Comparison of ENCODE assay signal across 2 cellular contexts in the genomic region with DNA sequence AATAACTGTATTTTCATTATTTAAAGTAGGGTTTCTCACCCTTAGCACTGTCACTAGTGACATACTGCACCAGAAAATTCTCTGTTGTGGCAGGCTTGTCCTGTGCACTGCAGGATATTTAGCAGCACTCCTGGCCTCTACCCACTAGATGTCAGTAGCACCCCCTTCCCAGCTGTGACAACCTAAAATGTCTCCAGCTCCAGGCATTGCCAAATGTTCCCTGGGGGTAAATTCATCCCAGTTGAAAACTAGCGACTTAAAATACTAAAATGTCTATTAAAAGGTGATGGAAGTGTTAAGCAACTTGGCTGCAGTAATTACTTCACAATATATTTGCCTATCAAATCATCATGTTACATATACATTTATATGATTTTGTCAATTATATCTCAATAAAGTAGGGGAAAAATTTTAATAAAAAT.
A peak's percentile ranks its signal among the peaks of the same experiment; 100 is the strongest.
TF ChIP-seq lines count a peak whose summit lies in the region.

No MANE protein-coding gene starts in this region.

TF ChIP-seq in WTC11, 78 proteins besides CTCF, POLR2A, EP300 and RAD21 (continued from another document):
- TF ChIP-seq, protein P1, sequence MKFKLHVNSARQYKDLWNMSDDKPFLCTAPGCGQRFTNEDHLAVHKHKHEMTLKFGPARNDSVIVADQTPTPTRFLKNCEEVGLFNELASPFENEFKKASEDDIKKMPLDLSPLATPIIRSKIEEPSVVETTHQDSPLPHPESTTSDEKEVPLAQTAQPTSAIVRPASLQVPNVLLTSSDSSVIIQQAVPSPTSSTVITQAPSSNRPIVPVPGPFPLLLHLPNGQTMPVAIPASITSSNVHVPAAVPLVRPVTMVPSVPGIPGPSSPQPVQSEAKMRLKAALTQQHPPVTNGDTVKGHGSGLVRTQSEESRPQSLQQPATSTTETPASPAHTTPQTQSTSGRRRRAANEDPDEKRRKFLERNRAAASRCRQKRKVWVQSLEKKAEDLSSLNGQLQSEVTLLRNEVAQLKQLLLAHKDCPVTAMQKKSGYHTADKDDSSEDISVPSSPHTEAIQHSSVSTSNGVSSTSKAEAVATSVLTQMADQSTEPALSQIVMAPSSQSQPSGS (CRISPR knock-in tag; IDR thresholded peaks at IDR 0.05; ENCODE audit: borderline replicate concordance, low read depth), result no peak
- TF ChIP-seq, protein P2, sequence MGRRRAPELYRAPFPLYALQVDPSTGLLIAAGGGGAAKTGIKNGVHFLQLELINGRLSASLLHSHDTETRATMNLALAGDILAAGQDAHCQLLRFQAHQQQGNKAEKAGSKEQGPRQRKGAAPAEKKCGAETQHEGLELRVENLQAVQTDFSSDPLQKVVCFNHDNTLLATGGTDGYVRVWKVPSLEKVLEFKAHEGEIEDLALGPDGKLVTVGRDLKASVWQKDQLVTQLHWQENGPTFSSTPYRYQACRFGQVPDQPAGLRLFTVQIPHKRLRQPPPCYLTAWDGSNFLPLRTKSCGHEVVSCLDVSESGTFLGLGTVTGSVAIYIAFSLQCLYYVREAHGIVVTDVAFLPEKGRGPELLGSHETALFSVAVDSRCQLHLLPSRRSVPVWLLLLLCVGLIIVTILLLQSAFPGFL (CRISPR knock-in tag; IDR thresholded peaks at IDR 0.05; ENCODE audit: borderline replicate concordance), result no peak
- TF ChIP-seq ZNF416 (CRISPR knock-in tag; IDR thresholded peaks at IDR 0.05) (no peak), GTF2I (CRISPR knock-in tag; conservative IDR thresholded peaks at IDR 0.05) (no peak), IRF2 (CRISPR knock-in tag; IDR thresholded peaks at IDR 0.05; ENCODE audit: borderline replicate concordance, low read depth) (no peak), ZNF263 (CRISPR knock-in tag; IDR thresholded peaks at IDR 0.05; ENCODE audit: low read depth) (no peak), JUN (CRISPR knock-in tag; IDR thresholded peaks at IDR 0.05) (no peak), CREM (CRISPR knock-in tag; IDR thresholded peaks at IDR 0.05) (no peak)
- TF ChIP-seq, protein P3, sequence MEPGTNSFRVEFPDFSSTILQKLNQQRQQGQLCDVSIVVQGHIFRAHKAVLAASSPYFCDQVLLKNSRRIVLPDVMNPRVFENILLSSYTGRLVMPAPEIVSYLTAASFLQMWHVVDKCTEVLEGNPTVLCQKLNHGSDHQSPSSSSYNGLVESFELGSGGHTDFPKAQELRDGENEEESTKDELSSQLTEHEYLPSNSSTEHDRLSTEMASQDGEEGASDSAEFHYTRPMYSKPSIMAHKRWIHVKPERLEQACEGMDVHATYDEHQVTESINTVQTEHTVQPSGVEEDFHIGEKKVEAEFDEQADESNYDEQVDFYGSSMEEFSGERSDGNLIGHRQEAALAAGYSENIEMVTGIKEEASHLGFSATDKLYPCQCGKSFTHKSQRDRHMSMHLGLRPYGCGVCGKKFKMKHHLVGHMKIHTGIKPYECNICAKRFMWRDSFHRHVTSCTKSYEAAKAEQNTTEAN (CRISPR knock-in tag; IDR thresholded peaks at IDR 0.05), result no peak
TF ChIP-seq in WTC11: peak in this region for 0.

TF ChIP-seq in HepG2, 621 proteins besides CTCF, POLR2A, EP300 and RAD21 (continued from another document and continues in another):
- TF ChIP-seq, protein P4, sequence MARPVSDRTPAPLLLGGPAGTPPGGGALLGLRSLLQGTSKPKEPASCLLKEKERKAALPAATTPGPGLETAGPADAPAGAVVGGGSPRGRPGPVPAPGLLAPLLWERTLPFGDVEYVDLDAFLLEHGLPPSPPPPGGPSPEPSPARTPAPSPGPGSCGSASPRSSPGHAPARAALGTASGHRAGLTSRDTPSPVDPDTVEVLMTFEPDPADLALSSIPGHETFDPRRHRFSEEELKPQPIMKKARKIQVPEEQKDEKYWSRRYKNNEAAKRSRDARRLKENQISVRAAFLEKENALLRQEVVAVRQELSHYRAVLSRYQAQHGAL (CRISPR knock-in tag; IDR thresholded peaks at IDR 0.05; ENCODE audit: not compliant biosample characterization), result no peak
- TF ChIP-seq ZNF577 (CRISPR knock-in tag; IDR thresholded peaks at IDR 0.05; ENCODE audit: borderline replicate concordance, low read depth) (no peak), KDM1A (CRISPR knock-in tag; IDR thresholded peaks at IDR 0.05) (no peak), ZNF296 (CRISPR knock-in tag; conservative IDR thresholded peaks at IDR 0.05) (no peak), ZNF777 (CRISPR knock-in tag; IDR thresholded peaks at IDR 0.05) (no peak), NCOA1 (CRISPR knock-in tag; IDR thresholded peaks at IDR 0.05) (no peak), ZNF607 (CRISPR knock-in tag; IDR thresholded peaks at IDR 0.05; ENCODE audit: borderline replicate concordance) (no peak), GFI1 (CRISPR knock-in tag; IDR thresholded peaks at IDR 0.05; ENCODE audit: borderline replicate concordance) (no peak), ZNF549 (CRISPR knock-in tag; IDR thresholded peaks at IDR 0.05) (no peak), DNMT3B (CRISPR knock-in tag; conservative IDR thresholded peaks at IDR 0.05) (no peak), ZMYM4 (CRISPR knock-in tag; IDR thresholded peaks at IDR 0.05) (no peak), NR2F1 (CRISPR knock-in tag; IDR thresholded peaks at IDR 0.05) (no peak), ZBTB7B (CRISPR knock-in tag; IDR thresholded peaks at IDR 0.05) (no peak), NR2F2 (IDR thresholded peaks at IDR 0.05; ENCODE audit: borderline replicate concordance, low read depth) (no peak), KLF13 (CRISPR knock-in tag; IDR thresholded peaks at IDR 0.05) (no peak), ZNF616 (CRISPR knock-in tag; IDR thresholded peaks at IDR 0.05; ENCODE audit: low read depth) (no peak), ERF (CRISPR knock-in tag; IDR thresholded peaks at IDR 0.05) (0 out of 2 replicates have a peak, but pooled peaks have one; percentile 45), ATF1 (CRISPR knock-in tag; IDR thresholded peaks at IDR 0.05) (no peak), SALL1 (CRISPR knock-in tag; IDR thresholded peaks at IDR 0.05) (peak; percentile 34; the same call in 1 of the 2 replicates), SMAD1 (CRISPR knock-in tag; IDR thresholded peaks at IDR 0.05; ENCODE audit: borderline replicate concordance, low read depth) (no peak), SP140L (CRISPR knock-in tag; IDR thresholded peaks at IDR 0.05; ENCODE audit: borderline replicate concordance) (0 out of 2 replicates have a peak, but pooled peaks have one; percentile 47), ZFP90 (CRISPR knock-in tag; IDR thresholded peaks at IDR 0.05; ENCODE audit: borderline replicate concordance) (no peak), PTBP1 (IDR thresholded peaks at IDR 0.05; ENCODE audit: low read depth, low read length, poor library complexity, severe bottlenecking) (no peak), EEA1 (CRISPR knock-in tag; IDR thresholded peaks at IDR 0.05; ENCODE audit: borderline replicate concordance) (no peak), NFIB (CRISPR knock-in tag; IDR thresholded peaks at IDR 0.05; ENCODE audit: borderline replicate concordance) (no peak), PHF21A (CRISPR knock-in tag; IDR thresholded peaks at IDR 0.05) (no peak), KDM6A (CRISPR knock-in tag; IDR thresholded peaks at IDR 0.05; ENCODE audit: low read depth) (no peak), ARID2 (CRISPR knock-in tag; IDR thresholded peaks at IDR 0.05; ENCODE audit: borderline replicate concordance) (no peak), CEBPG (CRISPR knock-in tag; IDR thresholded peaks at IDR 0.05) (peak; percentile 36; the same call in 1 of the 2 replicates), SAP130 (CRISPR knock-in tag; IDR thresholded peaks at IDR 0.05; ENCODE audit: low read depth) (peak; percentile 41)
- TF ChIP-seq, protein P5, sequence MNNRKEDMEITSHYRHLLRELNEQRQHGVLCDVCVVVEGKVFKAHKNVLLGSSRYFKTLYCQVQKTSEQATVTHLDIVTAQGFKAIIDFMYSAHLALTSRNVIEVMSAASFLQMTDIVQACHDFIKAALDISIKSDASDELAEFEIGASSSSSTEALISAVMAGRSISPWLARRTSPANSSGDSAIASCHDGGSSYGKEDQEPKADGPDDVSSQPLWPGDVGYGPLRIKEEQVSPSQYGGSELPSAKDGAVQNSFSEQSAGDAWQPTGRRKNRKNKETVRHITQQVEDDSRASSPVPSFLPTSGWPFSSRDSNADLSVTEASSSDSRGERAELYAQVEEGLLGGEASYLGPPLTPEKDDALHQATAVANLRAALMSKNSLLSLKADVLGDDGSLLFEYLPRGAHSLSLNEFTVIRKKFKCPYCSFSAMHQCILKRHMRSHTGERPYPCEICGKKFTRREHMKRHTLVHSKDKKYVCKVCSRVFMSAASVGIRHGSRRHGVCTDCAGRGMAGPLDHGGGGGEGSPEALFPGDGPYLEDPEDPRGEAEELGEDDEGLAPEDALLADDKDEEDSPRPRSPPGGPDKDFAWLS (CRISPR knock-in tag; IDR thresholded peaks at IDR 0.05; ENCODE audit: borderline replicate concordance), result no peak
- TF ChIP-seq, protein P6, sequence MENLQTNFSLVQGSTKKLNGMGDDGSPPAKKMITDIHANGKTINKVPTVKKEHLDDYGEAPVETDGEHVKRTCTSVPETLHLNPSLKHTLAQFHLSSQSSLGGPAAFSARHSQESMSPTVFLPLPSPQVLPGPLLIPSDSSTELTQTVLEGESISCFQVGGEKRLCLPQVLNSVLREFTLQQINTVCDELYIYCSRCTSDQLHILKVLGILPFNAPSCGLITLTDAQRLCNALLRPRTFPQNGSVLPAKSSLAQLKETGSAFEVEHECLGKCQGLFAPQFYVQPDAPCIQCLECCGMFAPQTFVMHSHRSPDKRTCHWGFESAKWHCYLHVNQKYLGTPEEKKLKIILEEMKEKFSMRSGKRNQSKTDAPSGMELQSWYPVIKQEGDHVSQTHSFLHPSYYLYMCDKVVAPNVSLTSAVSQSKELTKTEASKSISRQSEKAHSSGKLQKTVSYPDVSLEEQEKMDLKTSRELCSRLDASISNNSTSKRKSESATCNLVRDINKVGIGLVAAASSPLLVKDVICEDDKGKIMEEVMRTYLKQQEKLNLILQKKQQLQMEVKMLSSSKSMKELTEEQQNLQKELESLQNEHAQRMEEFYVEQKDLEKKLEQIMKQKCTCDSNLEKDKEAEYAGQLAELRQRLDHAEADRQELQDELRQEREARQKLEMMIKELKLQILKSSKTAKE (CRISPR knock-in tag; IDR thresholded peaks at IDR 0.05; ENCODE audit: borderline replicate concordance), result no peak
- TF ChIP-seq, protein P7, sequence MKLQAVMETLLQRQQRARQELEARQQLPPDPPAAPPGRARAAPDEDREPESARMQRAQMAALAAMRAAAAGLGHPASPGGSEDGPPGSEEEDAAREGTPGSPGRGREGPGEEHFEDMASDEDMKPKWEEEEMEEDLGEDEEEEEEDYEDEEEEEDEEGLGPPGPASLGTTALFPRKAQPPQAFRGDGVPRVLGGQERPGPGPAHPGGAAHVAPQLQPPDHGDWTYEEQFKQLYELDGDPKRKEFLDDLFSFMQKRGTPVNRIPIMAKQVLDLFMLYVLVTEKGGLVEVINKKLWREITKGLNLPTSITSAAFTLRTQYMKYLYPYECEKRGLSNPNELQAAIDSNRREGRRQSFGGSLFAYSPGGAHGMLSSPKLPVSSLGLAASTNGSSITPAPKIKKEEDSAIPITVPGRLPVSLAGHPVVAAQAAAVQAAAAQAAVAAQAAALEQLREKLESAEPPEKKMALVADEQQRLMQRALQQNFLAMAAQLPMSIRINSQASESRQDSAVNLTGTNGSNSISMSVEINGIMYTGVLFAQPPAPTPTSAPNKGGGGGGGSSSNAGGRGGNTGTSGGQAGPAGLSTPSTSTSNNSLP (IDR thresholded peaks at IDR 0.05; ENCODE audit: low read depth, low read length), result no peak
- TF ChIP-seq, protein P8, sequence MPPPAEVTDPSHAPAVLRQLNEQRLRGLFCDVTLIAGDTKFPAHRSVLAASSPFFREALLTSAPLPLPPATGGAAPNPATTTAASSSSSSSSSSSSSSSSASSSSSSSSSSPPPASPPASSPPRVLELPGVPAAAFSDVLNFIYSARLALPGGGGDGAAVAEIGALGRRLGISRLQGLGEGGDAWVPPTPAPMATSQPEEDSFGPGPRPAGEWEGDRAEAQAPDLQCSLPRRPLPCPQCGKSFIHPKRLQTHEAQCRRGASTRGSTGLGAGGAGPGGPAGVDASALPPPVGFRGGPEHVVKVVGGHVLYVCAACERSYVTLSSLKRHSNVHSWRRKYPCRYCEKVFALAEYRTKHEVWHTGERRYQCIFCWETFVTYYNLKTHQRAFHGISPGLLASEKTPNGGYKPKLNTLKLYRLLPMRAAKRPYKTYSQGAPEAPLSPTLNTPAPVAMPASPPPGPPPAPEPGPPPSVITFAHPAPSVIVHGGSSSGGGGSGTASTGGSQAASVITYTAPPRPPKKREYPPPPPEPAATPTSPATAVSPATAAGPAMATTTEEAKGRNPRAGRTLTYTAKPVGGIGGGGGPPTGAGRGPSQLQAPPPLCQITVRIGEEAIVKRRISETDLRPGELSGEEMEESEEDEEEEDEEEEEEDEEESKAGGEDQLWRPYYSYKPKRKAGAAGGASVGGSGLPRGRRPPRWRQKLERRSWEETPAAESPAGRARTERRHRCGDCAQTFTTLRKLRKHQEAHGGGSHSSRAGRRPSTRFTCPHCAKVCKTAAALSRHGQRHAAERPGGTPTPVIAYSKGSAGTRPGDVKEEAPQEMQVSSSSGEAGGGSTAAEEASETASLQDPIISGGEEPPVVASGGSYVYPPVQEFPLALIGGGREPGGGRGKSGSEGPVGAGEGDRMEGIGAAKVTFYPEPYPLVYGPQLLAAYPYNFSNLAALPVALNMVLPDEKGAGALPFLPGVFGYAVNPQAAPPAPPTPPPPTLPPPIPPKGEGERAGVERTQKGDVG (CRISPR knock-in tag; IDR thresholded peaks at IDR 0.05; ENCODE audit: borderline replicate concordance), result no peak
- TF ChIP-seq, protein P9, sequence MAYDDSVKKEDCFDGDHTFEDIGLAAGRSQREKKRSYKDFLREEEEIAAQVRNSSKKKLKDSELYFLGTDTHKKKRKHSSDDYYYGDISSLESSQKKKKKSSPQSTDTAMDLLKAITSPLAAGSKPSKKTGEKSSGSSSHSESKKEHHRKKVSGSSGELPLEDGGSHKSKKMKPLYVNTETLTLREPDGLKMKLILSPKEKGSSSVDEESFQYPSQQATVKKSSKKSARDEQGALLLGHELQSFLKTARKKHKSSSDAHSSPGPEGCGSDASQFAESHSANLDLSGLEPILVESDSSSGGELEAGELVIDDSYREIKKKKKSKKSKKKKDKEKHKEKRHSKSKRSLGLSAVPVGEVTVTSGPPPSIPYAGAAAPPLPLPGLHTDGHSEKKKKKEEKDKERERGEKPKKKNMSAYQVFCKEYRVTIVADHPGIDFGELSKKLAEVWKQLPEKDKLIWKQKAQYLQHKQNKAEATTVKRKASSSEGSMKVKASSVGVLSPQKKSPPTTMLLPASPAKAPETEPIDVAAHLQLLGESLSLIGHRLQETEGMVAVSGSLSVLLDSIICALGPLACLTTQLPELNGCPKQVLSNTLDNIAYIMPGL (CRISPR knock-in tag; IDR thresholded peaks at IDR 0.05; ENCODE audit: borderline replicate concordance in 1 of 2, low read depth in 1 of 2), result peak in 1 of 2 experiments; percentile 48; a peak in 1 of 4 replicates
- TF ChIP-seq, protein P10, sequence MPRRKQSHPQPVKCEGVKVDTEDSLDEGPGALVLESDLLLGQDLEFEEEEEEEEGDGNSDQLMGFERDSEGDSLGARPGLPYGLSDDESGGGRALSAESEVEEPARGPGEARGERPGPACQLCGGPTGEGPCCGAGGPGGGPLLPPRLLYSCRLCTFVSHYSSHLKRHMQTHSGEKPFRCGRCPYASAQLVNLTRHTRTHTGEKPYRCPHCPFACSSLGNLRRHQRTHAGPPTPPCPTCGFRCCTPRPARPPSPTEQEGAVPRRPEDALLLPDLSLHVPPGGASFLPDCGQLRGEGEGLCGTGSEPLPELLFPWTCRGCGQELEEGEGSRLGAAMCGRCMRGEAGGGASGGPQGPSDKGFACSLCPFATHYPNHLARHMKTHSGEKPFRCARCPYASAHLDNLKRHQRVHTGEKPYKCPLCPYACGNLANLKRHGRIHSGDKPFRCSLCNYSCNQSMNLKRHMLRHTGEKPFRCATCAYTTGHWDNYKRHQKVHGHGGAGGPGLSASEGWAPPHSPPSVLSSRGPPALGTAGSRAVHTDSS (CRISPR knock-in tag; conservative IDR thresholded peaks at IDR 0.05), result no peak
- TF ChIP-seq, protein P11, sequence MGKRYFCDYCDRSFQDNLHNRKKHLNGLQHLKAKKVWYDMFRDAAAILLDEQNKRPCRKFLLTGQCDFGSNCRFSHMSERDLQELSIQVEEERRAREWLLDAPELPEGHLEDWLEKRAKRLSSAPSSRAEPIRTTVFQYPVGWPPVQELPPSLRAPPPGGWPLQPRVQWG (CRISPR knock-in tag; IDR thresholded peaks at IDR 0.05; ENCODE audit: borderline replicate concordance, low read depth), result no peak
